ENCODE assay signal across 26 cellular contexts in genomic region chr2:188367164-188367563, GRCh38.
A peak's percentile ranks its signal among the peaks of the same experiment; 100 is the strongest.
DNase-seq lines count a peak whose midpoint lies in the region; ATAC-seq and TF ChIP-seq lines count a peak whose summit lies in the region.
"Had no signal": no experiment of that assay in that cellular context is flagged by ENCODE, and none has a peak within 500 bp of the region (broad histone marks: within the 10 kb centered on the region; RNA-seq: fewer than 3 reads in every experiment).

No MANE protein-coding gene starts in this region.

- ATAC-seq in WTC11: peak; percentile 41
- ATAC-seq in activated T-cell treated with anti-CD3 and anti-CD28 coated beads, Interleukin-2, amount 50 U/mL, for 4 hours: no peak
- ATAC-seq in GM19395 (IDR thresholded peaks at IDR 0.05; ENCODE audit: unreplicated experiment): no peak
- ATAC-seq: K562, left ventricle myocardium superior, psoas muscle had no signal

- no peaks in the 10 kb centered on the region for H3K9me3 Mint-ChIP-seq in WTC11
- H3K9me3 Mint-ChIP-seq in activated T-cell treated with anti-CD3 and anti-CD28 coated beads, Interleukin-2, amount 50 U/mL, for 4 hours: no peaks in the 10 kb centered on the region
- H3K9me3 Mint-ChIP-seq: activated CD4-positive, alpha-beta T cell treated with anti-CD3 and anti-CD28 coated beads, Interleukin-2, amount 10 ng/mL, durations not matched to agents 7 days and 5 days; mesothelial cell of epicardium had no signal

- TF ChIP-seq CTCF in WTC11 (IDR thresholded peaks at IDR 0.05): no peak
- no peak for TF ChIP-seq CTCF in foreskin fibroblast (IDR thresholded peaks at IDR 0.05; ENCODE audit: low read depth, low read length)

- peak overlapping the region; percentile 61 for H3K27ac Mint-ChIP-seq in WTC11
- H3K27ac Mint-ChIP-seq: activated CD4-positive, alpha-beta T cell treated with anti-CD3 and anti-CD28 coated beads, Interleukin-2, amount 10 ng/mL, durations not matched to agents 7 days and 5 days; mesothelial cell of epicardium; naive B cell had no signal

- POLR2A ChIA-PET in WTC11 (lab: Charles Lee): no interaction called here

- H3K4me3 Mint-ChIP-seq in WTC11: no peak overlapping the region
- no peak overlapping the region for H3K4me3 Mint-ChIP-seq in activated T-cell treated with anti-CD3 and anti-CD28 coated beads, Interleukin-2, amount 50 U/mL, for 4 hours
- H3K4me3 Mint-ChIP-seq: activated CD4-positive, alpha-beta T cell treated with anti-CD3 and anti-CD28 coated beads, Interleukin-2, amount 10 ng/mL, durations not matched to agents 7 days and 5 days; mesothelial cell of epicardium; naive B cell had no signal

- CTCF ChIA-PET in WTC11 (lab: Charles Lee): interaction anchor here (1.0 kb wide), 1 partner anchor 75 kb away, joined by 5 read pairs; the partner anchor contains the start of gene GULP1

- DNase-seq in NCI-H2029 (lab: John Stamatoyannopoulos, UW): peak; percentile 74
- no peak for DNase-seq in NCI-H2029 treated with DMSO at 0.1 percent for 48 hours (lab: John Stamatoyannopoulos, UW)
- peak; percentile 73 for DNase-seq in NCI-H510A (lab: John Stamatoyannopoulos, UW)
- no peak for DNase-seq in WTC11 (ENCODE audit: low spot score)
- DNase-seq in activated T-cell treated with anti-CD3 and anti-CD28 coated beads, Interleukin-2, amount 50 U/mL, for 4 hours: no peak
- DNase-seq in OCI-M1 (lab: John Stamatoyannopoulos, UW): no peak
- DNase-seq in foreskin fibroblast: no peak
- DNase-seq: activated CD4-positive, alpha-beta T cell treated with anti-CD3 and anti-CD28 coated beads, Interleukin-2, amount 10 ng/mL, durations not matched to agents 7 days and 5 days; activated naive CD4-positive, alpha-beta T cell treated with Interleukin-2 at 50 U/mL for 16 hours; activated T-cell treated with anti-CD3 and anti-CD28 coated beads, Interleukin-2, amount 50 U/mL, for 48 hours; adrenal gland; brain microvascular endothelial cell; effector CD4-positive, alpha-beta T cell; islet precursor cell; left ventricle myocardium superior; MG63; naive B cell; NCI-H1694; psoas muscle; Right ventricle myocardium superior; stimulated activated CD4-positive, alpha-beta T cell treated with anti-CD3 and anti-CD28 coated beads, Interleukin-15, amount 100 ng/mL, for 24 hours; stimulated activated naive CD4-positive, alpha-beta T cell treated with Interleukin-2 at 50 U/mL for 16 hours; T1000 had no signal

- H3K36me3 Mint-ChIP-seq in WTC11: no peaks in the 10 kb centered on the region
- H3K36me3 Mint-ChIP-seq in activated T-cell treated with anti-CD3 and anti-CD28 coated beads, Interleukin-2, amount 50 U/mL, for 4 hours (ENCODE audit: insufficient read depth): no peaks in the 10 kb centered on the region
- H3K36me3 Mint-ChIP-seq: mesothelial cell of epicardium, naive B cell had no signal

- H3K4me1 Mint-ChIP-seq in WTC11: peaks cover 79% of the 10 kb centered on the region
- no peaks in the 10 kb centered on the region for H3K4me1 Mint-ChIP-seq in activated T-cell treated with anti-CD3 and anti-CD28 coated beads, Interleukin-2, amount 50 U/mL, for 4 hours (ENCODE audit: low read depth)
- H3K4me1 Mint-ChIP-seq: activated CD4-positive, alpha-beta T cell treated with anti-CD3 and anti-CD28 coated beads, Interleukin-2, amount 10 ng/mL, durations not matched to agents 7 days and 5 days; naive B cell had no signal

- no peak overlapping the region for H3K4me3 ChIP-seq in foreskin fibroblast (ENCODE audit: low read depth in 1 of 2, low read length in 2 of 2)
- H3K4me3 ChIP-seq: adrenal gland, K562, MG63, psoas muscle had no signal

- no peaks in the 10 kb centered on the region for H3K27me3 Mint-ChIP-seq in WTC11 (ENCODE audit: low read depth)
- H3K27me3 Mint-ChIP-seq in activated T-cell treated with anti-CD3 and anti-CD28 coated beads, Interleukin-2, amount 50 U/mL, for 4 hours (ENCODE audit: low read depth): no peaks in the 10 kb centered on the region
- H3K27me3 Mint-ChIP-seq: activated CD4-positive, alpha-beta T cell treated with anti-CD3 and anti-CD28 coated beads, Interleukin-2, amount 10 ng/mL, durations not matched to agents 7 days and 5 days; naive B cell had no signal

TF ChIP-seq in WTC11, 78 proteins besides CTCF, POLR2A, EP300 and RAD21:
- TF ChIP-seq KAT7 (CRISPR knock-in tag; IDR thresholded peaks at IDR 0.05; ENCODE audit: borderline replicate concordance) (no peak), ZNF423 (CRISPR knock-in tag; IDR thresholded peaks at IDR 0.05) (0 out of 2 replicates have a peak, but pooled peaks have one; percentile 33)

Comparison
In these comparisons a context has a peak if more than half of its experiments do, and no peak if none do; other contexts are left out.
1. DNase-seq: peak in NCI-H2029 (single experiment) and NCI-H510A (single experiment); none in NCI-H2029 treated with DMSO at 0.1 percent for 48 hours (single experiment), WTC11 (single experiment), activated T-cell treated with anti-CD3 and anti-CD28 coated beads, Interleukin-2, amount 50 U/mL, for 4 hours (single experiment), OCI-M1 (single experiment) and foreskin fibroblast (0 of 2).